1 cellular context compared by ENCODE assay signal in genomic region chr20:8127553-8128255, GRCh38.
A peak's percentile ranks its signal among the peaks of the same experiment; 100 is the strongest.
TF ChIP-seq lines count a peak whose summit lies in the region.

No MANE protein-coding gene starts in this region.

TF ChIP-seq in GM12878, 131 proteins besides CTCF, POLR2A, EP300 and RAD21 (continued from another document):
- TF ChIP-seq HSF1 (IDR thresholded peaks at IDR 0.05; ENCODE audit: low read depth, low read length) (no peak), FOS (IDR thresholded peaks at IDR 0.05; ENCODE audit: borderline replicate concordance, extremely low read depth, insufficient read length) (no peak), CHD1 (IDR thresholded peaks at IDR 0.05; ENCODE audit: low read depth, low read length) (no peak), POU2F2 (IDR thresholded peaks at IDR 0.05; ENCODE audit: borderline replicate concordance, low read depth, low read length) (no peak), TBL1XR1 (IDR thresholded peaks at IDR 0.05; ENCODE audit: low read depth, low read length) (no peak), E4F1 (IDR thresholded peaks at IDR 0.05; ENCODE audit: borderline replicate concordance, partially characterized antibody) (no peak), CHD4 (IDR thresholded peaks at IDR 0.05) (no peak), HCFC1 (IDR thresholded peaks at IDR 0.05; ENCODE audit: low read length) (no peak), PRDM15 (CRISPR knock-in tag; IDR thresholded peaks at IDR 0.05) (no peak), ZBTB33 (IDR thresholded peaks at IDR 0.05) (no peak), IRF5 (IDR thresholded peaks at IDR 0.05; ENCODE audit: borderline replicate concordance) (no peak), CEBPZ (IDR thresholded peaks at IDR 0.05; ENCODE audit: low read depth, low read length) (no peak), BHLHE40 (IDR thresholded peaks at IDR 0.05; ENCODE audit: borderline replicate concordance in 1 of 2, low read depth in 2 of 2, low read length in 1 of 2) (0 out of 4 replicates have a peak, but pooled peaks of 1 of the 2 experiments have one; percentile 31), NFIC (IDR thresholded peaks at IDR 0.05; ENCODE audit: low read depth, low read length) (peak; percentile 85), DPF2 (IDR thresholded peaks at IDR 0.05) (no peak), FOXK2 (IDR thresholded peaks at IDR 0.05) (no peak), BCL3 (IDR thresholded peaks at IDR 0.05; ENCODE audit: borderline replicate concordance, insufficient read depth, low read depth, low read length, poor library complexity, severe bottlenecking) (peak; percentile 31), YBX1 (IDR thresholded peaks at IDR 0.05) (no peak), USF1 (IDR thresholded peaks at IDR 0.05; ENCODE audit: borderline replicate concordance, extremely low read length, insufficient read depth, low read depth, low read length) (no peak), SREBF1 (IDR thresholded peaks at IDR 0.05; ENCODE audit: low read length) (no peak), RFX5 (IDR thresholded peaks at IDR 0.05; ENCODE audit: low read depth, low read length) (no peak), ZBED1 (IDR thresholded peaks at IDR 0.05; ENCODE audit: borderline replicate concordance) (0 out of 2 replicates have a peak, but pooled peaks have one; percentile 38), CREM (IDR thresholded peaks at IDR 0.05; ENCODE audit: low read depth) (no peak), HDGF (IDR thresholded peaks at IDR 0.05) (no peak), KDM1A (IDR thresholded peaks at IDR 0.05; ENCODE audit: borderline replicate concordance) (no peak), IKZF2 (IDR thresholded peaks at IDR 0.05) (peak; percentile 81 to 85), PKNOX1 (IDR thresholded peaks at IDR 0.05) (peak; percentile 57; the same call in 1 of the 2 replicates), ATF7 (IDR thresholded peaks at IDR 0.05; ENCODE audit: low read depth) (no peak), SPI1 (IDR thresholded peaks at IDR 0.05; ENCODE audit: borderline replicate concordance, insufficient read depth, low read depth, low read length) (no peak), MYC (IDR thresholded peaks at IDR 0.05; ENCODE audit: insufficient read depth, insufficient read length, insufficient replicate concordance, low read length, severe bottlenecking) (no peak), ZBTB40 (IDR thresholded peaks at IDR 0.05; ENCODE audit: borderline replicate concordance) (no peak), JUND (IDR thresholded peaks at IDR 0.05; ENCODE audit: low read depth, low read length) (no peak), ZNF24 (IDR thresholded peaks at IDR 0.05) (no peak)
TF ChIP-seq in GM12878: peak in this region for 24.
